17 cellular contexts compared by ENCODE assay signal in the genomic region with DNA sequence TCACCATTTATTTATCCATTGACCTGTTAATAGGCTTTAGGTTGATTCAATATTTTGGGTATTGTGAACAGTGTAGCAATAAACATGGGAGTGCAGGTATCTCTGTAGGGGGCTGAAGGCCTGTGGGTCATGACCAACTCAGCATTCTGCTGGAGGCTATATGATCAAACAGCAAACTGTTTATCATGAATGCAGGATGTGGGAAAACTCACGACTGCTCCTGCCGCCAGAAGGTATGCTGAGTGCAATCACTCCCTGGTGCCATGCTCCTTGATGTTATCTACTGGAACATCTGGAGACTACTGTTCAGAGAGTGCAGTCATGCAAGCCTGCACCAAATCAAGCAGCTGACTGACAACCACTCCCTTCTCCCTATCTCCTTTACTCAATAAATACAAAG.
"Had no signal": no experiment of that assay in that cellular context is flagged by ENCODE, and none has a peak within 500 bp of the region (broad histone marks: within the 10 kb centered on the region; RNA-seq: fewer than 3 reads in every experiment).

No MANE protein-coding gene starts in this region.

- H3K36me3 ChIP-seq: adrenal gland, cardiac muscle cell, gastroesophageal sphincter, pancreas, sigmoid colon, spleen, stomach, thoracic aorta had no signal

- H3K4me3 ChIP-seq: adrenal gland, cardiac muscle cell, gastroesophageal sphincter, lung, mucosa of descending colon, pancreas, sigmoid colon, spleen, stomach, thoracic aorta had no signal

- H3K27me3 ChIP-seq: adrenal gland, cardiac muscle cell, gastroesophageal sphincter, pancreas, sigmoid colon, spleen, stomach had no signal

- H3K9me3 ChIP-seq: adrenal gland, gastroesophageal sphincter, mucosa of descending colon, pancreas, sigmoid colon, thoracic aorta had no signal

- H3K4me1 ChIP-seq: adrenal gland, gastroesophageal sphincter, pancreas, sigmoid colon, spleen, stomach had no signal

- H3K27ac ChIP-seq: adrenal gland, cardiac muscle cell, gastroesophageal sphincter, pancreas, sigmoid colon, spleen, stomach, thoracic aorta had no signal

- ATAC-seq: activated CD8-positive, alpha-beta T cell treated with anti-CD3 and anti-CD28 coated beads for 36 hours; activated T-cell treated with anti-CD3 and anti-CD28 coated beads, Interleukin-2, amount 50 U/mL, for 4 hours; gastroesophageal sphincter; left colon; mucosa of descending colon; naive thymus-derived CD4-positive, alpha-beta T cell; pancreas had no signal

- DNase-seq: activated B cell treated with CpG ODN at 0.5 μM for 24 hours; activated CD4-positive, alpha-beta T cell treated with anti-CD3 and anti-CD28 coated beads for 48 hours; activated CD8-positive, alpha-beta T cell treated with anti-CD3 and anti-CD28 coated beads for 36 hours; activated effector memory CD4-positive, alpha-beta T cell treated with anti-CD3 and anti-CD28 coated beads, Interleukin-2, amount 50 U/mL, for 16 hours; activated T-cell treated with anti-CD3 and anti-CD28 coated beads, Interleukin-2, amount 50 U/mL, for 4 hours; adrenal gland; left colon; mucosa of descending colon; naive thymus-derived CD4-positive, alpha-beta T cell; pancreas; sigmoid colon; spleen; stomach had no signal
